In genomic region chr7:141737836-141738591, GRCh38 we compare ENCODE assay signal across 8 cellular contexts. TPM values are rescaled to one million over a fixed set of nuclear protein-coding genes. Genes with fewer than 3 reads are reported as not detected.
DNase-seq lines count a peak whose midpoint lies in the region; ATAC-seq and TF ChIP-seq lines count a peak whose summit lies in the region.

SSBP1 (plus strand) TSS chr7:141738358; CDS start chr7:141739167, 809 bp downstream.

- POLR2A ChIA-PET in AG04450 (lab: Yijun Ruan, JAX) = interaction anchor here (0.6 to 1.0 kb wide), 6 partner anchors 40 to 939 kb away, joined by 3 to 6 read pairs (median 3); partner anchors contain the start of gene AGK

- H3K4me3 ChIP-seq in AG04450 (ENCODE audit: low read depth, low read length) (peak within 1 kb of the TSS; percentile 99), WI38 (ENCODE audit: low read depth, low read length) (peak within 1 kb of the TSS; percentile 70), cardiac fibroblast (replicated peaks in 1 of 2; ENCODE audit: low read depth in 2 of 2, low read length in 2 of 2) (peak within 1 kb of the TSS; percentile 89 to 96), spleen (peak within 1 kb of the TSS; percentile 41 to 84 (median 76))

- peaks cover 7 to 18% (median 14%) of the 10 kb centered on the region in 3 donors for H3K27me3 Mint-ChIP-seq in immature natural killer cell (ENCODE audit: low read depth in 3 of 3)

- H3K9me3 Mint-ChIP-seq in immature natural killer cell = no peaks in the 10 kb centered on the region

- peak within 1 kb of the TSS; percentile 81 for H3K27ac ChIP-seq in AG04450 (ENCODE audit: low read depth, low read length)
- peak within 1 kb of the TSS; percentile 79 to 90 (median 88) for H3K27ac ChIP-seq in spleen

- H3K27me3 ChIP-seq in AG04450 (ENCODE audit: control insufficient read depth, insufficient read depth, low read length) (no peaks in the 10 kb centered on the region), spleen (replicated peaks in 1 of 7) (no peaks in the 10 kb centered on the region)

- peaks cover 18 to 55% (median 43%) of the 10 kb centered on the region in 6 donors for H3K4me1 ChIP-seq in spleen

- H3K36me3 ChIP-seq in spleen = peaks cover 0 to 39% (median 26%) of the 10 kb centered on the region in 6 donors

- intact Hi-C loops in spleen (cut with DNase I; ENCODE audit: low total_unique reads) = loop anchor here (10.0 kb wide), 1 partner anchor 83 kb away; no protein-coding TSS in a partner anchor

- peak; percentile 93 for DNase-seq in AG04450 (ENCODE audit: low read depth, low spot score)
- DNase-seq in NCI-H2227 (lab: John Stamatoyannopoulos, UW; ENCODE audit: unreplicated experiment) = peak; percentile 98
- peak; percentile 98 for DNase-seq in cardiac fibroblast (ENCODE audit: low read depth in 2 of 2)
- peak; percentile 90 to 92 (median 92) for DNase-seq in immature natural killer cell
- DNase-seq in spleen = peak; percentile 95

- ATAC-seq in GM18870 (IDR thresholded peaks at IDR 0.05; ENCODE audit: unreplicated experiment) = peak; percentile 96
- peak; percentile 84 for ATAC-seq in HG03139 (IDR thresholded peaks at IDR 0.05; ENCODE audit: unreplicated experiment)

- H3K36me3 Mint-ChIP-seq in immature natural killer cell = peaks cover 4 to 14% (median 14%) of the 10 kb centered on the region in 3 donors

- TF ChIP-seq CTCF in AG04450 (IDR thresholded peaks at IDR 0.05; ENCODE audit: low read depth, low read length) = peak; percentile 74
- TF ChIP-seq CTCF in WI38 (IDR thresholded peaks at IDR 0.05; ENCODE audit: low read depth, low read length) = peak; percentile 82; the same call in 1 of the 2 replicates
- peak; percentile 76 for TF ChIP-seq CTCF in cardiac fibroblast (IDR thresholded peaks at IDR 0.05; ENCODE audit: low read depth, low read length)
- peak; percentile 61 to 96 (median 82) for TF ChIP-seq CTCF in spleen (IDR thresholded peaks at IDR 0.05 in 8 of 11, conservative IDR thresholded peaks at IDR 0.05 in 3 of 11)

- peak within 1 kb of the TSS; percentile 95 to 99 (median 98) for H3K27ac Mint-ChIP-seq in immature natural killer cell

- no peaks in the 10 kb centered on the region for H3K9me3 ChIP-seq in AG04450 (ENCODE audit: control insufficient read depth, insufficient read depth, low read length)
- H3K9me3 ChIP-seq in spleen = no peaks in the 10 kb centered on the region

- peak within 1 kb of the TSS; percentile 96 to 100 (median 99) for H3K4me3 Mint-ChIP-seq in immature natural killer cell

- peak in 2 of 3 donors; percentile 29 to 72 for TF ChIP-seq POLR2A in spleen (IDR thresholded peaks at IDR 0.05)

- WGBS in spleen, 5 donors = 1 to 2% (median 2%) methylated on average over 44 to 46 of the region's 46 CpGs

- H3K4me1 Mint-ChIP-seq in immature natural killer cell = peaks cover 34 to 67% of the 10 kb centered on the region in 2 donors

- CTCF ChIA-PET in AG04450 (lab: Charles Lee) = interaction anchor here (0.6 to 3.7 kb wide), 41 partner anchors 9 to 1041 kb away, joined by 3 to 32 read pairs (median 5); partner anchors contain the start of genes DENND11 and WEE2

RNA-seq across cellular contexts. Expression of gene SSBP1, which starts in this region (rescaled TPM):
- 152 and 212 TPM in 2 replicates for polyA plus RNA-seq in AG04450 (2011; rRNA removed)
- 26.7 and 41.0 TPM in 2 replicates for polyA minus RNA-seq in AG04450 (2011; rRNA and poly(A)+ RNA removed)
- 100 to 1,000 TPM; 268 to 349 (median 271) TPM for polyA plus RNA-seq in immature natural killer cell
- 100 to 1,000 TPM in 2 of 7 donors, 10 to 100 TPM in 5; 69.3 to 122 (median 83.2) TPM for total RNA-seq in spleen
- 100 to 1,000 TPM; 145 to 185 (median 166) TPM for polyA plus RNA-seq in spleen

Comparison
In these comparisons a context has a peak if more than half of its experiments do, and no peak if none do; other contexts are left out.
1. Peak in every context shown above with its lines: DNase-seq, ATAC-seq, H3K4me3 ChIP-seq and H3K27ac ChIP-seq.